Comparison of ENCODE assay signal across 25 cellular contexts in the genomic region with DNA sequence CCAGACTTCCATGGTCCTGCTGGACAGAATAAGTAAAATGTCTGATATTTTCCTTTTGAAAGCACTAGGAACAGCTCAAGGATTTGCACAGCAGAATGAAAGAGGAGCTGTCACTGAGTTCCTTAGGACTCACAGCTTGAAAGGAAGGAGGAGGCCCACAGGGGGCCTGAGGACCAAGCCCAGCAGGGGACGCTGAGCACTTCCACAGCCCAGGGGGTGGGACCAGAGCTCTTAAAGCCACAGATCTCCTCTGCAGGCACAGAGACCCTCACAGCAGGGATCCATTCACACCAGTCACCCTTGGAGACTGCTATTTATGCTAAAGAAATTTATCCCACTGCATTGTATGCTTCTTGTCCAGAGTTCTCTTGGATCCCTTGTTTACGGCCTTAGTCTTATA.
DNase-seq lines count a peak whose midpoint lies in the region; TF ChIP-seq lines count a peak whose summit lies in the region.
"Had no signal": no experiment of that assay in that cellular context is flagged by ENCODE, and none has a peak within 500 bp of the region (broad histone marks: within the 10 kb centered on the region; RNA-seq: fewer than 3 reads in every experiment).

No MANE protein-coding gene starts in this region.

- no CpG with 5 or more reads among the region's 2 CpGs for WGBS in mesendoderm (ENCODE audit: extremely low coverage, insufficient coverage, low lambda C conversion rate)

- H3K56ac ChIP-seq in mesendoderm (ENCODE audit: low read length) = no peak overlapping the region

- no peak overlapping the region for H2BK5ac ChIP-seq in mesendoderm (ENCODE audit: low read length)

- H3K36me3 ChIP-seq in A673 (ENCODE audit: insufficient read depth, low read length, poor library complexity, severe bottlenecking) (no peaks in the 10 kb centered on the region), mesendoderm (ENCODE audit: control insufficient read depth, insufficient read depth, low read length) (no peaks in the 10 kb centered on the region), MG63 (no peaks in the 10 kb centered on the region)
- H3K36me3 ChIP-seq: breast epithelium, colonic mucosa, SJSA1, upper lobe of right lung had no signal

- 0 out of 2 replicates have a peak, but pooled peaks have one; percentile 22 for TF ChIP-seq CTCF in A673 (conservative IDR thresholded peaks at IDR 0.05; ENCODE audit: low read depth, low read length)

- H3K27ac ChIP-seq in A673 (ENCODE audit: low read depth, low read length, poor library complexity, severe bottlenecking) (no peak overlapping the region), mesendoderm (ENCODE audit: low read depth, low read length) (peak overlapping the region; percentile 41)
- H3K27ac ChIP-seq: BLaER1 treated with 17β-estradiol and CSF1 and Interleukin-3, amounts not matched to agents 10 nM and 100 nM; breast epithelium; colonic mucosa; SJSA1; upper lobe of right lung had no signal

- no peak overlapping the region for H3K4me2 ChIP-seq in mesendoderm (ENCODE audit: low read length)
- H3K4me2 ChIP-seq: BLaER1 treated with 17β-estradiol and CSF1 and Interleukin-3, amounts not matched to agents 10 nM and 100 nM had no signal

- intact Hi-C loops in A673 (cut with micrococcal nuclease; ENCODE audit: unreplicated experiment) = no loop called here

- no peaks in the 10 kb centered on the region for H3K79me1 ChIP-seq in mesendoderm (ENCODE audit: low read length)

- H3K4me1 ChIP-seq in A673 (ENCODE audit: insufficient read depth, low read length, poor library complexity, severe bottlenecking) = peaks cover 15% of the 10 kb centered on the region
- H3K4me1 ChIP-seq in mesendoderm (ENCODE audit: control insufficient read depth, low read depth, low read length) = peaks cover 5% of the 10 kb centered on the region
- H3K4me1 ChIP-seq: breast epithelium, Caco-2, colonic mucosa, SJSA1, upper lobe of right lung had no signal

- peak; percentile 61 for DNase-seq in A673 (ENCODE audit: low spot score)
- DNase-seq in KBM-7 = peak; percentile 8
- peak; percentile 66 for DNase-seq in ecto neural progenitor cell (ENCODE audit: low spot score)
- DNase-seq in mesendoderm = peak; percentile 49
- no peak for DNase-seq in MG63
- no peak for DNase-seq in NCI-H2081 (lab: John Stamatoyannopoulos, UW)
- DNase-seq in DMS114 treated with DMSO at 0.1 percent for 48 hours (lab: John Stamatoyannopoulos, UW; ENCODE audit: unreplicated experiment) = no peak
- no peak for DNase-seq in effector CD8-positive, alpha-beta T cell (lab: John Stamatoyannopoulos, UW)
- DNase-seq: ACHN; activated naive CD4-positive, alpha-beta T cell; activated T-cell treated with anti-CD3 and anti-CD28 coated beads, Interleukin-2, amount 50 U/mL, for 48 hours; Caco-2; colonic mucosa; DMS79 treated with DMSO at 0.1 percent for 48 hours; HFFc6; kidney glomerular epithelial cell; mammary epithelial cell; NCI-H2107; NCI-H524 treated with DMSO at 0.1 percent for 48 hours; small intestine; T-helper 1 cell; upper lobe of right lung had no signal

- H2AK5ac ChIP-seq in mesendoderm (ENCODE audit: low read length) = no peak overlapping the region

- no peak overlapping the region for H3K4ac ChIP-seq in mesendoderm (ENCODE audit: low read depth, low read length)

- H3K4me3 ChIP-seq in A673 (ENCODE audit: low read depth, low read length, poor library complexity, severe bottlenecking) (no peak overlapping the region), mesendoderm (ENCODE audit: low read length) (no peak overlapping the region), MG63 (no peak overlapping the region)
- H3K4me3 ChIP-seq: BLaER1 treated with 17β-estradiol and CSF1 and Interleukin-3, amounts not matched to agents 10 nM and 100 nM; breast epithelium; colonic mucosa; SJSA1; upper lobe of right lung had no signal

- BruUV-seq in A673 (replicated peaks; lab: Mats Ljungman, UMichigan) = no TSS peak

- in situ Hi-C loops in KBM-7 (cut with MboI; ENCODE audit: low pct_unique_long_range_greater_than_20kb, low sequenced_read_pairs) = loop anchor here (10.0 kb wide), 1 partner anchor 57 kb away; no protein-coding TSS in a partner anchor

- no peak overlapping the region for H2BK15ac ChIP-seq in mesendoderm (replicated peaks; ENCODE audit: low read depth)

- no peak overlapping the region for H2BK120ac ChIP-seq in mesendoderm (ENCODE audit: low read depth, low read length)

- H3K23ac ChIP-seq in mesendoderm (ENCODE audit: low read length) = no peak overlapping the region

- H4K5ac ChIP-seq in mesendoderm (ENCODE audit: low read length) = no peak overlapping the region

- H3K79me2 ChIP-seq in mesendoderm (ENCODE audit: control insufficient read depth, insufficient read depth, low read length) = no peaks in the 10 kb centered on the region

- H3K9ac ChIP-seq in mesendoderm (ENCODE audit: low read length) = no peak overlapping the region
- H3K9ac ChIP-seq: BLaER1 treated with 17β-estradiol and CSF1 and Interleukin-3, amounts not matched to agents 10 nM and 100 nM had no signal

- H3K27me3 ChIP-seq in A673 (replicated peaks; ENCODE audit: insufficient read depth, low read depth, low read length, poor library complexity) (no peaks in the 10 kb centered on the region), mesendoderm (ENCODE audit: insufficient read depth, low read length, poor library complexity) (no peaks in the 10 kb centered on the region), MG63 (no peaks in the 10 kb centered on the region)
- H3K27me3 ChIP-seq: BLaER1 treated with 17β-estradiol and CSF1 and Interleukin-3, amounts not matched to agents 10 nM and 100 nM; breast epithelium; colonic mucosa; SJSA1; upper lobe of right lung had no signal

- H3K18ac ChIP-seq in mesendoderm (ENCODE audit: low read length) = no peak overlapping the region

- CTCF ChIA-PET in A673 (lab: Charles Lee) = no interaction called here

- POLR2A ChIA-PET in A673 (lab: Charles Lee; ENCODE audit: low non-redundant PET) = no interaction called here

- H4K8ac ChIP-seq in mesendoderm (ENCODE audit: low read depth, low read length) = no peak overlapping the region

- H3K9me3 ChIP-seq in A673 (ENCODE audit: low read depth, low read length, poor library complexity, severe bottlenecking) (no peaks in the 10 kb centered on the region), MG63 (peaks cover 3% of the 10 kb centered on the region; the same call in 1 of the 2 replicates)
- H3K9me3 ChIP-seq: Caco-2, colonic mucosa, SJSA1, upper lobe of right lung had no signal

Comparison
In these comparisons a context has a peak if more than half of its experiments do, and no peak if none do; other contexts are left out.
1. DNase-seq: peak in A673 (single experiment), KBM-7 (single experiment), ecto neural progenitor cell (single experiment) and mesendoderm (single experiment); none in MG63 (single experiment), NCI-H2081 (0 of 2), DMS114 treated with DMSO at 0.1 percent for 48 hours (single experiment) and effector CD8-positive, alpha-beta T cell (single experiment).